ENCODE assay signal across 17 cellular contexts in the genomic region with DNA sequence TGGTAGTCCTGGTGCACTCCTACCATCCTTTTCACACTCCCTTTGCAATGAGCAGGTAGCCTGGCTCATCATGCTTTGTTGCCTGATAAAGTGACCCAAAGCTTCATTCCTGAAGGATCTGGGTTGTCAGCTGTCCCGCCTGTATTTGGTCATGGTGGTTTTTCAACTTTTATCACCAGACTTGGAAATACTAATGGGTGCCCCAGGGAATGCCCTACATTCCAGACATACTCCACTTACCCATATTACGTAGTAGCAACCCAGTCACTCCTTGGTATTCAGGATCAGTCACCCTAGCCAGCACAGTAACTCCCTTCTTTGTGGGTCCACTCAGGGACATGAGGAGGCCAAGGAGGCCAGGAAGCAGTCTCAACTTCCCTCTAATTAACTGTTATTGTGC.
DNase-seq lines count a peak whose midpoint lies in the region; FAIRE-seq and TF ChIP-seq lines count a peak whose summit lies in the region.
"Had no signal": no experiment of that assay in that cellular context is flagged by ENCODE, and none has a peak within 500 bp of the region (broad histone marks: within the 10 kb centered on the region; RNA-seq: fewer than 3 reads in every experiment).

No MANE protein-coding gene starts in this region.

- H3K27ac ChIP-seq in keratinocyte (ENCODE audit: control insufficient read depth, insufficient read depth, low read length): no peak overlapping the region

- H3K4me1 ChIP-seq in keratinocyte (ENCODE audit: control insufficient read depth, extremely low read depth, insufficient read depth, low read length): peaks cover 49% of the 10 kb centered on the region

- no peaks in the 10 kb centered on the region for H3K9me1 ChIP-seq in keratinocyte (ENCODE audit: control insufficient read depth, extremely low read depth, insufficient read depth, low read length)

- TF ChIP-seq CTCF in astrocyte of the cerebellum (IDR thresholded peaks at IDR 0.05; ENCODE audit: low read depth, low read length, missing control alignments) (no peak), keratinocyte (optimal IDR thresholded peaks at IDR 0.05 in 1 of 3, IDR thresholded peaks at IDR 0.05 in 1 of 3, conservative IDR thresholded peaks at IDR 0.05 in 1 of 3; ENCODE audit: extremely low read depth in 1 of 3, insufficient read depth in 2 of 3, low read length in 3 of 3) (no peak)

- H2AFZ ChIP-seq in keratinocyte (ENCODE audit: control insufficient read depth, low read length): no peak overlapping the region

- no peaks in the 10 kb centered on the region for H3K36me3 ChIP-seq in keratinocyte (ENCODE audit: control insufficient read depth in 2 of 2, extremely low read depth in 1 of 2, insufficient read depth in 2 of 2, low read length in 2 of 2)

- DNase-seq in ACHN (peak; percentile 29), HK-2 (ENCODE audit: unreplicated experiment) (peak; percentile 29), astrocyte of the cerebellum (ENCODE audit: low read depth) (peak; percentile 20), keratinocyte (ENCODE audit: low read depth, low spot score) (peak; percentile 83), Ammon's horn (ENCODE audit: low spot score) (no peak), pons (ENCODE audit: low spot score) (no peak), NCI-H446 treated with DMSO at 0.1 percent for 48 hours (lab: John Stamatoyannopoulos, UW) (no peak)
- no peak for DNase-seq in activated CD8-positive, alpha-beta memory T cell treated with anti-CD3 and anti-CD28 coated beads, Interleukin-2, amount 50 U/mL, for 48 hours
- DNase-seq: activated CD4-positive, alpha-beta T cell treated with anti-CD3 and anti-CD28 coated beads for 36 hours; activated naive CD4-positive, alpha-beta T cell treated with anti-CD3 and anti-CD28 coated beads, Interleukin-2, amount 50 U/mL, for 16 hours; activated T-cell treated with anti-CD3 and anti-CD28 coated beads for 4 hours; endodermal cell; MM.1S; NCI-H2029; posterior cingulate gyrus; Right ventricle myocardium superior; T-helper 2 cell had no signal

- no peaks in the 10 kb centered on the region for H3K9me3 ChIP-seq in keratinocyte (ENCODE audit: control insufficient read depth, low read depth, low read length)

- dilution Hi-C loops in keratinocyte (cut with MboI; ENCODE audit: extremely low pct_ligation_motif_present, low sequenced_read_pairs): loop anchor here (25.0 kb wide), 1 partner anchor 172 kb away; no protein-coding TSS in a partner anchor

- H4K20me1 ChIP-seq in keratinocyte (ENCODE audit: control insufficient read depth, extremely low read depth, insufficient read depth, low read length): no peaks in the 10 kb centered on the region

- H3K4me3 ChIP-seq in astrocyte of the cerebellum (ENCODE audit: low read depth, low read length): no peak overlapping the region
- no peak overlapping the region for H3K4me3 ChIP-seq in keratinocyte (ENCODE audit: control insufficient read depth in 2 of 3, extremely low read depth in 1 of 3, insufficient read depth in 2 of 3, low read depth in 1 of 3, low read length in 3 of 3)

- peak; percentile 63 for FAIRE-seq in keratinocyte (lab: Jason Lieb, UNC)

- peak overlapping the region; percentile 20 for H3K4me2 ChIP-seq in keratinocyte (ENCODE audit: control insufficient read depth, extremely low read depth, insufficient read depth, low read depth, low read length)

- H3K27me3 ChIP-seq in keratinocyte (ENCODE audit: control insufficient read depth, extremely low read depth, insufficient read depth, low read length): no peaks in the 10 kb centered on the region

- H3K79me2 ChIP-seq in keratinocyte (ENCODE audit: control insufficient read depth, insufficient read depth, low read length): no peaks in the 10 kb centered on the region

- H3K9ac ChIP-seq in keratinocyte (ENCODE audit: control insufficient read depth, extremely low read depth, insufficient read depth, low read length): no peak overlapping the region

- in situ Hi-C loops in ACHN (cut with HindIII; ENCODE audit: low pct_ligation_motif_present, low pct_unique_long_range_greater_than_20kb, low sequenced_read_pairs) (no loop called here), astrocyte of the cerebellum (cut with HindIII; ENCODE audit: low sequenced_read_pairs) (loop anchor here (10.0 kb wide), 1 partner anchor 855 kb away; no protein-coding TSS in a partner anchor)

Comparison
In these comparisons a context has a peak if more than half of its experiments do, and no peak if none do; other contexts are left out.
1. DNase-seq: peak in ACHN (single experiment), HK-2 (single experiment), astrocyte of the cerebellum (single experiment) and keratinocyte (single experiment); none in Ammon's horn (single experiment), activated CD8-positive, alpha-beta memory T cell treated with anti-CD3 and anti-CD28 coated beads, Interleukin-2, amount 50 U/mL, for 48 hours (single experiment), pons (single experiment) and NCI-H446 treated with DMSO at 0.1 percent for 48 hours (single experiment).